ENCODE assay signal across 11 cellular contexts in the genomic region with DNA sequence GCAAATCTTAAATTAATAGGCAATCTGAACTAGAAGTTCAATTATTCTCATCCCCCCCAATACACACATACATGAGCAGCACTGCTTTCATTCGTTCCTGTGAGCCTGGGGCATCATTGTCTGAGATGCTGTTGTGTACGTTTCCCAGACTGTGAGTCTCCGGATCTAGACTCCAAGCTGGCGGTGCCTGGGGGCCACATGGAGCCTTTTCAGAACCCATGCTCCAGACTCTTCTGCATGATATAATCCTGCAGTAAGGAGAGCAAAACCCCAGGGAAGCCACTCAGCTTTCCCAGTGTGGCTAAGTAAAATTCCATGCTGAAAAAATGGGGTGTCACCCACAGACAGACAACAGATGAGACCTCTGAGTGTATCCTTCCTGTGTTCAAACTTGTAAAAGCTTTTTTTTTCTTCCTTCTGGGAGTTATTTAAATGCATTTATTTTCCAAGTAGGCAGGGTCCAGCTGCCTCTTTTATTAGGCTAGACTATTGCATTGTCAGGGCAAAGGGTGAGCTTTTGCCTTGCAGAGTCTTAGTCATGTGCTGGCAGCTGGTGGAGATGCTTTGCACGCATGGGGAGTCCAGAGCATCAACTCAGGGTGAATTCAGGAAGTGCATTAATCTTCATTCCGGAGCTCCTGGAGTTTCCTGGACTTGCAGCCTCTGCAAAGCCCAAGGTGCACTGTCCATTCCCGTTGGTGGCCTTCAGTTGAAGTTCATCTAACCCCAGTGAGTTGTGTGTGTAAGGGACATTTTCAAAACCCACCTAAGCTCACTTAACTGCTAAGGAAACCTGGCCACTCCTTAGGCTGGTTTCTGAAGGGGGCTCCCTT.
DNase-seq lines count a peak whose midpoint lies in the region; ATAC-seq and TF ChIP-seq lines count a peak whose summit lies in the region.
"Had no signal": no experiment of that assay in that cellular context is flagged by ENCODE, and none has a peak within 500 bp of the region (broad histone marks: within the 10 kb centered on the region; RNA-seq: fewer than 3 reads in every experiment).

No MANE protein-coding gene starts in this region.

- peaks cover 4% of the 10 kb centered on the region for H3K36me3 Mint-ChIP-seq in activated T-helper 1 cell treated with anti-CD3 and anti-CD28 coated beads, Interleukin-12 subunit alpha, Interleukin-12 subunit beta, Interleukin-2, Interleukin-4 antibody, amounts not matched to agents 30 ng/mL and 10 ng/mL and 1 ng/mL, durations not matched to agents 14 hours and 24 hours and 36 hours (ENCODE audit: low read depth)
- no peaks in the 10 kb centered on the region for H3K36me3 Mint-ChIP-seq in progenitor cell of endocrine pancreas (ENCODE audit: insufficient read depth)
- H3K36me3 Mint-ChIP-seq: mesothelial cell of epicardium had no signal

- DNase-seq in astrocyte of the hippocampus (ENCODE audit: low read depth, low spot score) (peak; percentile 47), prostate gland (ENCODE audit: low spot score) (peak; percentile 1), GM19240 (ENCODE audit: insufficient read length, low spot score) (no peak), posterior cingulate gyrus (no peak), progenitor cell of endocrine pancreas (ENCODE audit: low spot score, unreplicated experiment) (no peak)
- DNase-seq in activated T-helper 1 cell treated with anti-CD3 and anti-CD28 coated beads, Interleukin-12 subunit alpha, Interleukin-12 subunit beta, Interleukin-2, Interleukin-4 antibody, amounts not matched to agents 30 ng/mL and 10 ng/mL and 1 ng/mL, durations not matched to agents 14 hours and 24 hours and 36 hours (ENCODE audit: low spot score) = no peak

- no peaks in the 10 kb centered on the region for H3K27me3 ChIP-seq in prostate gland (replicated peaks; ENCODE audit: insufficient read depth)
- H3K27me3 ChIP-seq: Peyer's patch had no signal

- no peak overlapping the region for H3K4me3 ChIP-seq in prostate gland
- H3K4me3 ChIP-seq: Peyer's patch had no signal

- no peaks in the 10 kb centered on the region for H3K36me3 ChIP-seq in prostate gland
- H3K36me3 ChIP-seq: Peyer's patch had no signal

- H3K27me3 Mint-ChIP-seq in activated T-helper 1 cell treated with anti-CD3 and anti-CD28 coated beads, Interleukin-12 subunit alpha, Interleukin-12 subunit beta, Interleukin-2, Interleukin-4 antibody, amounts not matched to agents 30 ng/mL and 10 ng/mL and 1 ng/mL, durations not matched to agents 14 hours and 24 hours and 36 hours (ENCODE audit: insufficient read depth) = peaks cover 12% of the 10 kb centered on the region
- H3K27me3 Mint-ChIP-seq in progenitor cell of endocrine pancreas = peaks cover 7% of the 10 kb centered on the region
- H3K27me3 Mint-ChIP-seq: stimulated activated naive CD8-positive, alpha-beta T cell treated with anti-CD3 and anti-CD28 coated beads, Interleukin-15, Interleukin-2, amounts not matched to agents 100 ng/mL and 50 ng/mL, for 24 hours had no signal

- H3K4me1 Mint-ChIP-seq in activated T-helper 1 cell treated with anti-CD3 and anti-CD28 coated beads, Interleukin-12 subunit alpha, Interleukin-12 subunit beta, Interleukin-2, Interleukin-4 antibody, amounts not matched to agents 30 ng/mL and 10 ng/mL and 1 ng/mL, durations not matched to agents 14 hours and 24 hours and 36 hours (ENCODE audit: low read depth) = peaks cover 65% of the 10 kb centered on the region
- H3K4me1 Mint-ChIP-seq in progenitor cell of endocrine pancreas (ENCODE audit: low read depth) = peaks cover 2% of the 10 kb centered on the region
- H3K4me1 Mint-ChIP-seq: mesothelial cell of epicardium had no signal

- 64% methylated on average over 7 of the region's 7 CpGs for WGBS in prostate gland

- H3K4me3 Mint-ChIP-seq in activated T-helper 1 cell treated with anti-CD3 and anti-CD28 coated beads, Interleukin-12 subunit alpha, Interleukin-12 subunit beta, Interleukin-2, Interleukin-4 antibody, amounts not matched to agents 30 ng/mL and 10 ng/mL and 1 ng/mL, durations not matched to agents 14 hours and 24 hours and 36 hours = no peak overlapping the region
- no peak overlapping the region for H3K4me3 Mint-ChIP-seq in progenitor cell of endocrine pancreas (ENCODE audit: low read depth)
- H3K4me3 Mint-ChIP-seq: mesothelial cell of epicardium; stimulated activated naive CD8-positive, alpha-beta T cell treated with anti-CD3 and anti-CD28 coated beads, Interleukin-15, Interleukin-2, amounts not matched to agents 100 ng/mL and 50 ng/mL, for 24 hours had no signal

- intact Hi-C loops in prostate gland (cut with DNase I) = no loop called here
- intact Hi-C loops in activated T-helper 1 cell treated with anti-CD3 and anti-CD28 coated beads, Interleukin-12 subunit alpha, Interleukin-12 subunit beta, Interleukin-2, Interleukin-4 antibody, amounts not matched to agents 30 ng/mL and 10 ng/mL and 1 ng/mL, durations not matched to agents 14 hours and 24 hours and 36 hours (cut with micrococcal nuclease) = no loop called here
- intact Hi-C loops in posterior cingulate gyrus (cut with DNase I) = no loop called here

- no peak for TF ChIP-seq POLR2A in prostate gland (IDR thresholded peaks at IDR 0.05)

- H3K27ac Mint-ChIP-seq in activated T-helper 1 cell treated with anti-CD3 and anti-CD28 coated beads, Interleukin-12 subunit alpha, Interleukin-12 subunit beta, Interleukin-2, Interleukin-4 antibody, amounts not matched to agents 30 ng/mL and 10 ng/mL and 1 ng/mL, durations not matched to agents 14 hours and 24 hours and 36 hours = no peak overlapping the region
- no peak overlapping the region for H3K27ac Mint-ChIP-seq in progenitor cell of endocrine pancreas
- H3K27ac Mint-ChIP-seq: mesothelial cell of epicardium had no signal

- peaks cover 6% of the 10 kb centered on the region for H3K9me3 Mint-ChIP-seq in activated T-helper 1 cell treated with anti-CD3 and anti-CD28 coated beads, Interleukin-12 subunit alpha, Interleukin-12 subunit beta, Interleukin-2, Interleukin-4 antibody, amounts not matched to agents 30 ng/mL and 10 ng/mL and 1 ng/mL, durations not matched to agents 14 hours and 24 hours and 36 hours
- no peaks in the 10 kb centered on the region for H3K9me3 Mint-ChIP-seq in progenitor cell of endocrine pancreas (ENCODE audit: low read depth)
- H3K9me3 Mint-ChIP-seq: mesothelial cell of epicardium had no signal

- no peaks in the 10 kb centered on the region for H3K4me1 ChIP-seq in prostate gland (replicated peaks)
- H3K4me1 ChIP-seq: Peyer's patch had no signal

- peak; percentile 52 for ATAC-seq in GM18867 (IDR thresholded peaks at IDR 0.05; ENCODE audit: unreplicated experiment)
- ATAC-seq in HG03103 (IDR thresholded peaks at IDR 0.05; ENCODE audit: low read depth, unreplicated experiment) = peak; percentile 37

- no peak overlapping the region for H3K27ac ChIP-seq in prostate gland
- H3K27ac ChIP-seq: Peyer's patch had no signal

- no peaks in the 10 kb centered on the region for H3K9me3 ChIP-seq in prostate gland
- H3K9me3 ChIP-seq: Peyer's patch had no signal

- no peak for TF ChIP-seq CTCF in prostate gland (IDR thresholded peaks at IDR 0.05)
- no peak for TF ChIP-seq CTCF in progenitor cell of endocrine pancreas (IDR thresholded peaks at IDR 0.05; ENCODE audit: unreplicated experiment)

Comparison
In these comparisons a context has a peak if more than half of its experiments do, and no peak if none do; other contexts are left out.
1. DNase-seq: peak in astrocyte of the hippocampus (single experiment) and prostate gland (single experiment); none in GM19240 (single experiment), activated T-helper 1 cell treated with anti-CD3 and anti-CD28 coated beads, Interleukin-12 subunit alpha, Interleukin-12 subunit beta, Interleukin-2, Interleukin-4 antibody, amounts not matched to agents 30 ng/mL and 10 ng/mL and 1 ng/mL, durations not matched to agents 14 hours and 24 hours and 36 hours (single experiment), posterior cingulate gyrus (0 of 10) and progenitor cell of endocrine pancreas (single experiment).